In genomic region chr4:24795666-24796381, GRCh38 we compare ENCODE assay signal across 11 cellular contexts. TPM values are rescaled to one million over a fixed set of nuclear protein-coding genes. Genes with fewer than 3 reads are reported as not detected.
DNase-seq lines count a peak whose midpoint lies in the region; ATAC-seq and TF ChIP-seq lines count a peak whose summit lies in the region.
"Had no signal": no experiment of that assay in that cellular context is flagged by ENCODE, and none has a peak within 500 bp of the region (broad histone marks: within the 10 kb centered on the region; RNA-seq: fewer than 3 reads in every experiment).

No MANE protein-coding gene starts in this region.

- peak overlapping the region; percentile 41 for H3K4me3 ChIP-seq in AG09309 (ENCODE audit: control insufficient read depth, low read depth, low read length)
- H3K4me3 ChIP-seq in astrocyte of the spinal cord (ENCODE audit: low read depth, low read length): peak overlapping the region; percentile 21
- H3K4me3 ChIP-seq in right cardiac atrium (ENCODE audit: low read length): peak overlapping the region; percentile 35
- no peak overlapping the region for H3K4me3 ChIP-seq in trophoblast cell (ENCODE audit: low read depth, low read length)

- peak overlapping the region; percentile 52 for H3K4me2 ChIP-seq in trophoblast cell (ENCODE audit: low read length)

- H3K36me3 ChIP-seq in trophoblast cell (ENCODE audit: control insufficient read depth in 1 of 2, insufficient read depth in 2 of 2, low read length in 2 of 2): no peaks in the 10 kb centered on the region

- H2BK12ac ChIP-seq in trophoblast cell (ENCODE audit: low read length): no peak overlapping the region

- H3K4me1 ChIP-seq in right cardiac atrium (ENCODE audit: control insufficient read depth, insufficient read depth, low read length): peaks cover 3% of the 10 kb centered on the region
- H3K4me1 ChIP-seq in trophoblast cell (ENCODE audit: control insufficient read depth in 1 of 2, insufficient read depth in 2 of 2, low read length in 2 of 2): peaks cover 9 to 21% of the 10 kb centered on the region in 2 experiments

- intact Hi-C loops in right cardiac atrium (cut with DNase I): loop anchor here in 1 of 4 donors (10.0 kb wide), 1 partner anchor 61 kb away; no protein-coding TSS in a partner anchor

- peak overlapping the region; percentile 6 for H2AFZ ChIP-seq in trophoblast cell (ENCODE audit: insufficient read depth, low read length, poor library complexity)

- H3K23ac ChIP-seq in trophoblast cell (ENCODE audit: low read length): no peak overlapping the region

- no peak overlapping the region for H2BK120ac ChIP-seq in trophoblast cell (ENCODE audit: insufficient read depth, low read length, poor library complexity)

- H3K27ac ChIP-seq in right cardiac atrium (ENCODE audit: low read length): peak overlapping the region; percentile 86
- no peak overlapping the region for H3K27ac ChIP-seq in trophoblast cell (ENCODE audit: low read depth, low read length)

- H3K9ac ChIP-seq in trophoblast cell (ENCODE audit: low read length): no peak overlapping the region

- H4K12ac ChIP-seq in trophoblast cell (ENCODE audit: low read depth, low read length): no peak overlapping the region

- no peak for TF ChIP-seq CTCF in AG09309 (IDR thresholded peaks at IDR 0.05; ENCODE audit: control insufficient read depth, insufficient read depth, low read depth, low read length, missing control alignments)
- TF ChIP-seq CTCF in astrocyte of the spinal cord (IDR thresholded peaks at IDR 0.05; ENCODE audit: low read depth, low read length): no peak

- no peak overlapping the region for H3K14ac ChIP-seq in trophoblast cell (ENCODE audit: low read length)

- H2AK5ac ChIP-seq in trophoblast cell (ENCODE audit: low read length): no peak overlapping the region

- H3K79me2 ChIP-seq in trophoblast cell (ENCODE audit: control insufficient read depth, insufficient read depth, low read length, poor library complexity): no peaks in the 10 kb centered on the region

- no peak overlapping the region for H4K91ac ChIP-seq in trophoblast cell (ENCODE audit: low read depth, low read length)

- H3K9me3 ChIP-seq in right cardiac atrium (ENCODE audit: control insufficient read depth, low read length) (no peaks in the 10 kb centered on the region), trophoblast cell (ENCODE audit: insufficient read depth, low read depth, low read length) (peaks cover 9% of the 10 kb centered on the region)

- ATAC-seq in right cardiac atrium: peak; percentile 7 to 19

- peak overlapping the region; percentile 22 for H4K8ac ChIP-seq in trophoblast cell (ENCODE audit: low read depth, low read length)

- WGBS in right cardiac atrium: 32% methylated on average over 9 of the region's 9 CpGs
- no CpG with 5 or more reads among the region's 9 CpGs for WGBS in trophoblast cell (ENCODE audit: extremely low coverage, insufficient coverage, insufficient read length)

- in situ Hi-C loops in astrocyte of the spinal cord (cut with HindIII; ENCODE audit: low sequenced_read_pairs): no loop called here

- no peak overlapping the region for H3K4ac ChIP-seq in trophoblast cell (ENCODE audit: low read depth, low read length)

- H3K27me3 ChIP-seq in right cardiac atrium (ENCODE audit: control insufficient read depth, insufficient read depth) (no peaks in the 10 kb centered on the region), trophoblast cell (ENCODE audit: insufficient read depth, low read length) (peaks cover 23% of the 10 kb centered on the region)

- H2BK5ac ChIP-seq in trophoblast cell (ENCODE audit: low read depth, low read length, poor library complexity): no peak overlapping the region

- no peak for DNase-seq in AG09309 (ENCODE audit: low read depth)
- no peak for DNase-seq in astrocyte of the spinal cord (ENCODE audit: low read depth, low spot score)
- DNase-seq in right cardiac atrium: peak in 1 of 3 donors; percentile 20
- peak in 1 of 2 donors; percentile 28 for DNase-seq in trophoblast cell
- DNase-seq in D341Med (ENCODE audit: low spot score): no peak
- DNase-seq in activated CD4-positive, alpha-beta T cell treated with anti-CD3 and anti-CD28 coated beads for 1 hour: no peak
- no peak for DNase-seq in NCI-H446 (lab: John Stamatoyannopoulos, UW)
- DNase-seq in kidney glomerular epithelial cell (lab: John Stamatoyannopoulos, UW): no peak
- DNase-seq: NCI-H187 treated with DMSO at 0.1 percent for 48 hours, SHP77 treated with DMSO at 0.1 percent for 48 hours had no signal

- H3K79me1 ChIP-seq in trophoblast cell (ENCODE audit: low read length): no peaks in the 10 kb centered on the region

- H3K18ac ChIP-seq in trophoblast cell (ENCODE audit: low read length): no peak overlapping the region

RNA-seq across cellular contexts. Expression of gene SOD3, which starts 0.5 kb away (rescaled TPM):
- 100 to 1,000 TPM in 1 of 4 donors, 10 to 100 TPM in 3; 61.2 to 129 (median 80.9) TPM for total RNA-seq in right cardiac atrium
- polyA plus RNA-seq in right cardiac atrium: 59.2 TPM
- polyA plus RNA-seq in trophoblast cell (2013): 10.5 and 11.1 TPM in 2 replicates
- total RNA-seq: dermis microvascular lymphatic vessel endothelial cell had no signal
